8 cellular contexts compared by ENCODE assay signal in genomic region chr1:210328032-210328745, GRCh38. TPM values are rescaled to one million over a fixed set of nuclear protein-coding genes. Genes with fewer than 3 reads are reported as not detected.
A peak's percentile ranks its signal among the peaks of the same experiment; 100 is the strongest.
DNase-seq lines count a peak whose midpoint lies in the region; ATAC-seq and TF ChIP-seq lines count a peak whose summit lies in the region.

No MANE protein-coding gene starts in this region.

- H3K9me3 ChIP-seq in spleen = peaks cover 0 to 16% (median 3%) of the 10 kb centered on the region in 8 donors

- H3K27ac ChIP-seq in spleen = peak overlapping the region; percentile 87 to 95 (median 90)

- H3K4me3 Mint-ChIP-seq in activated T-cell treated with anti-CD3 and anti-CD28 coated beads, Interleukin-2, amount 50 U/mL, for 4 hours = peak overlapping the region; percentile 95
- peak overlapping the region; percentile 88 for H3K4me3 Mint-ChIP-seq in activated naive CD8-positive, alpha-beta T cell

- no peak for TF ChIP-seq POLR2A in spleen (IDR thresholded peaks at IDR 0.05)

- H3K27me3 Mint-ChIP-seq in activated T-cell treated with anti-CD3 and anti-CD28 coated beads, Interleukin-2, amount 50 U/mL, for 4 hours (ENCODE audit: low read depth) = peaks cover 3% of the 10 kb centered on the region
- H3K27me3 Mint-ChIP-seq in activated naive CD8-positive, alpha-beta T cell = no peaks in the 10 kb centered on the region

- H3K4me1 ChIP-seq in spleen = peaks cover 7 to 37% (median 21%) of the 10 kb centered on the region in 6 donors

- ATAC-seq in activated T-cell treated with anti-CD3 and anti-CD28 coated beads, Interleukin-2, amount 50 U/mL, for 4 hours = peak in 1 of 2 donors; percentile 1

- no peak for TF ChIP-seq CTCF in spleen (IDR thresholded peaks at IDR 0.05 in 8 of 11, conservative IDR thresholded peaks at IDR 0.05 in 3 of 11)

- no peak for DNase-seq in activated T-cell treated with anti-CD3 and anti-CD28 coated beads, Interleukin-2, amount 50 U/mL, for 4 hours
- DNase-seq in activated T-cell treated with anti-CD3 and anti-CD28 coated beads, Interleukin-2, amount 50 U/mL, for 1 hour = no peak
- no peak for DNase-seq in spleen
- DNase-seq in amygdala (lab: John Stamatoyannopoulos, UW) = no peak
- no peak for DNase-seq in CD1c-positive myeloid dendritic cell (ENCODE audit: extremely low spot score)
- DNase-seq in NCI-H524 treated with DMSO at 0.1 percent for 48 hours (lab: John Stamatoyannopoulos, UW) = no peak

- no peaks in the 10 kb centered on the region for H3K9me3 Mint-ChIP-seq in activated T-cell treated with anti-CD3 and anti-CD28 coated beads, Interleukin-2, amount 50 U/mL, for 4 hours
- H3K9me3 Mint-ChIP-seq in activated naive CD8-positive, alpha-beta T cell (ENCODE audit: low read depth) = no peaks in the 10 kb centered on the region

- peaks cover 37% of the 10 kb centered on the region for H3K4me1 Mint-ChIP-seq in activated T-cell treated with anti-CD3 and anti-CD28 coated beads, Interleukin-2, amount 50 U/mL, for 4 hours (ENCODE audit: low read depth)
- peaks cover 26% of the 10 kb centered on the region for H3K4me1 Mint-ChIP-seq in activated naive CD8-positive, alpha-beta T cell (ENCODE audit: low read depth)

- peaks cover 0 to 4% (median 0%) of the 10 kb centered on the region in 7 donors for H3K27me3 ChIP-seq in spleen (replicated peaks in 1 of 7)

- H3K4me3 ChIP-seq in iPS-11a (ENCODE audit: low read depth, low read length) (peak overlapping the region; percentile 69), spleen (peak overlapping the region; percentile 66 to 96 (median 86))

- intact Hi-C loops in spleen (cut with DNase I; ENCODE audit: low total_unique reads) = no loop called here

- WGBS in spleen, 5 donors = 30 to 45% (median 35%) methylated on average over 14 to 19 of the region's 19 CpGs

- no peaks in the 10 kb centered on the region for H3K36me3 Mint-ChIP-seq in activated T-cell treated with anti-CD3 and anti-CD28 coated beads, Interleukin-2, amount 50 U/mL, for 4 hours (ENCODE audit: insufficient read depth)
- H3K36me3 Mint-ChIP-seq in activated naive CD8-positive, alpha-beta T cell = peaks cover 2% of the 10 kb centered on the region

- H3K27ac Mint-ChIP-seq in activated naive CD8-positive, alpha-beta T cell = peak overlapping the region; percentile 46

- no peaks in the 10 kb centered on the region for H3K36me3 ChIP-seq in spleen

RNA-seq across cellular contexts. Expression of gene HHAT, which starts 0.5 kb away (rescaled TPM):
- total RNA-seq in activated T-cell treated with anti-CD3 and anti-CD28 coated beads, Interleukin-2, amount 50 U/mL, for 4 hours = under 1 TPM; 0.26 to 0.71 (median 0.65) TPM
- 1 to 10 TPM; 3.2 to 8.8 (median 5.4) TPM for total RNA-seq in spleen
- polyA plus RNA-seq in spleen = 1 to 10 TPM; 1.3 to 1.8 (median 1.7) TPM
